8 cellular contexts compared by ENCODE assay signal in genomic region chr4:121697626-121698025, GRCh38. TPM values are rescaled to one million over a fixed set of nuclear protein-coding genes. Genes with fewer than 3 reads are reported as not detected.
DNase-seq lines count a peak whose midpoint lies in the region; ATAC-seq, FAIRE-seq and TF ChIP-seq lines count a peak whose summit lies in the region.

No MANE protein-coding gene starts in this region.

- peak overlapping the region; percentile 85 for H3K27ac ChIP-seq in astrocyte (ENCODE audit: low read depth, low read length)
- no peak overlapping the region for H3K27ac ChIP-seq in mesendoderm (ENCODE audit: low read depth, low read length)

- peaks cover 26% of the 10 kb centered on the region for H4K20me1 ChIP-seq in astrocyte (ENCODE audit: insufficient read depth, low read length)

- H3K27me3 Mint-ChIP-seq in activated CD8-positive, alpha-beta memory T cell treated with anti-CD3 and anti-CD28 coated beads, Interleukin-2, amount 10 ng/mL, durations not matched to agents 7 days and 5 days, result peaks cover 37% of the 10 kb centered on the region
- no peaks in the 10 kb centered on the region for H3K27me3 Mint-ChIP-seq in astrocyte (ENCODE audit: low read depth, unreplicated experiment)

- peak overlapping the region; percentile 96 for H3K4me3 Mint-ChIP-seq in activated CD8-positive, alpha-beta memory T cell treated with anti-CD3 and anti-CD28 coated beads, Interleukin-2, amount 10 ng/mL, durations not matched to agents 7 days and 5 days
- peak overlapping the region; percentile 87 for H3K4me3 Mint-ChIP-seq in astrocyte (ENCODE audit: unreplicated experiment)

- no peak overlapping the region for H4K8ac ChIP-seq in mesendoderm (ENCODE audit: low read depth, low read length)

- no peak overlapping the region for H2AK5ac ChIP-seq in mesendoderm (ENCODE audit: low read length)

- H4K5ac ChIP-seq in mesendoderm (ENCODE audit: low read length), result no peak overlapping the region

- H3K27me3 ChIP-seq in astrocyte (ENCODE audit: insufficient read depth, low read length), result no peaks in the 10 kb centered on the region
- no peaks in the 10 kb centered on the region for H3K27me3 ChIP-seq in mesendoderm (ENCODE audit: insufficient read depth, low read length, poor library complexity)

- H3K4me2 ChIP-seq in astrocyte (ENCODE audit: low read length) (peak overlapping the region; percentile 90), mesendoderm (ENCODE audit: low read length) (peak overlapping the region; percentile 72)

- H3K18ac ChIP-seq in mesendoderm (ENCODE audit: low read length), result no peak overlapping the region

- H3K23ac ChIP-seq in mesendoderm (ENCODE audit: low read length), result no peak overlapping the region

- ATAC-seq in activated CD8-positive, alpha-beta memory T cell treated with anti-CD3 and anti-CD28 coated beads, Interleukin-2, amount 10 ng/mL, durations not matched to agents 7 days and 5 days, result no peak
- ATAC-seq in HG03354 (IDR thresholded peaks at IDR 0.05; ENCODE audit: poor library complexity, severe bottlenecking, unreplicated experiment), result peak; percentile 28

- no peak overlapping the region for H2BK5ac ChIP-seq in mesendoderm (ENCODE audit: low read length)

- no peaks in the 10 kb centered on the region for H3K9me3 ChIP-seq in astrocyte (ENCODE audit: insufficient read depth, low read depth, low read length)

- H3K4me1 ChIP-seq in astrocyte (ENCODE audit: insufficient read depth, low read length) (peaks cover 15% of the 10 kb centered on the region), mesendoderm (ENCODE audit: control insufficient read depth, low read depth, low read length) (peaks cover 5% of the 10 kb centered on the region)

- peak overlapping the region; percentile 94 for H3K56ac ChIP-seq in mesendoderm (ENCODE audit: low read length)

- H3K79me1 ChIP-seq in mesendoderm (ENCODE audit: low read length), result peaks cover 3% of the 10 kb centered on the region

- DNase-seq in activated CD8-positive, alpha-beta memory T cell treated with anti-CD3 and anti-CD28 coated beads, Interleukin-2, amount 10 ng/mL, durations not matched to agents 7 days and 5 days, result peak; percentile 50
- DNase-seq in activated CD8-positive, alpha-beta memory T cell treated with anti-CD3 and anti-CD28 coated beads, Interleukin-2, amount 50 U/mL, for 48 hours, result no peak
- no peak for DNase-seq in astrocyte (ENCODE audit: low read depth)
- no peak for DNase-seq in mesendoderm
- DNase-seq in EL, result no peak
- DNase-seq in ureter (ENCODE audit: low spot score), result no peak
- DNase-seq in 8988T, result no peak

- CTCF ChIA-PET in activated CD8-positive, alpha-beta memory T cell treated with anti-CD3 and anti-CD28 coated beads, Interleukin-2, amount 10 ng/mL, durations not matched to agents 7 days and 5 days (lab: Charles Lee), result interaction anchor here (1.0 to 2.5 kb wide), 7 partner anchors 8 to 880 kb away, joined by 3 to 14 read pairs (median 5); no protein-coding TSS in a partner anchor

- no peak overlapping the region for H2BK15ac ChIP-seq in mesendoderm (replicated peaks; ENCODE audit: low read depth)

- peaks cover 33% of the 10 kb centered on the region for H3K4me1 Mint-ChIP-seq in activated CD8-positive, alpha-beta memory T cell treated with anti-CD3 and anti-CD28 coated beads, Interleukin-2, amount 10 ng/mL, durations not matched to agents 7 days and 5 days
- H3K4me1 Mint-ChIP-seq in astrocyte (ENCODE audit: low read depth, unreplicated experiment), result peaks cover 45% of the 10 kb centered on the region

- no peak overlapping the region for H2AFZ ChIP-seq in astrocyte (ENCODE audit: low read depth, low read length)

- H3K9me3 Mint-ChIP-seq in activated CD8-positive, alpha-beta memory T cell treated with anti-CD3 and anti-CD28 coated beads, Interleukin-2, amount 10 ng/mL, durations not matched to agents 7 days and 5 days (ENCODE audit: low read depth), result no peaks in the 10 kb centered on the region
- H3K9me3 Mint-ChIP-seq in astrocyte (ENCODE audit: unreplicated experiment), result no peaks in the 10 kb centered on the region

- H2BK120ac ChIP-seq in mesendoderm (ENCODE audit: low read depth, low read length), result no peak overlapping the region

- H3K9ac ChIP-seq in astrocyte (ENCODE audit: low read length) (peak overlapping the region; percentile 100), mesendoderm (ENCODE audit: low read length) (peak overlapping the region; percentile 83)

- no peak for FAIRE-seq in astrocyte (lab: Jason Lieb, UNC)

- peaks cover 19% of the 10 kb centered on the region for H3K36me3 Mint-ChIP-seq in activated CD8-positive, alpha-beta memory T cell treated with anti-CD3 and anti-CD28 coated beads, Interleukin-2, amount 10 ng/mL, durations not matched to agents 7 days and 5 days
- peaks cover 12% of the 10 kb centered on the region for H3K36me3 Mint-ChIP-seq in astrocyte (ENCODE audit: low read depth, unreplicated experiment)

- no peak for TF ChIP-seq CTCF in astrocyte (IDR thresholded peaks at IDR 0.05; ENCODE audit: insufficient read depth, low read depth, low read length)

- H3K4me3 ChIP-seq in astrocyte (ENCODE audit: insufficient read depth, low read depth, low read length), result peak overlapping the region; percentile 84
- no peak overlapping the region for H3K4me3 ChIP-seq in mesendoderm (ENCODE audit: low read length)

- peak overlapping the region; percentile 86 for H3K27ac Mint-ChIP-seq in activated CD8-positive, alpha-beta memory T cell treated with anti-CD3 and anti-CD28 coated beads, Interleukin-2, amount 10 ng/mL, durations not matched to agents 7 days and 5 days
- peak overlapping the region; percentile 94 for H3K27ac Mint-ChIP-seq in astrocyte (ENCODE audit: unreplicated experiment)

- peaks cover 4% of the 10 kb centered on the region for H3K36me3 ChIP-seq in astrocyte (ENCODE audit: insufficient read depth, low read length)
- H3K36me3 ChIP-seq in mesendoderm (ENCODE audit: control insufficient read depth, insufficient read depth, low read length), result no peaks in the 10 kb centered on the region

- no peak overlapping the region for H3K4ac ChIP-seq in mesendoderm (ENCODE audit: low read depth, low read length)

- H3K79me2 ChIP-seq in astrocyte (ENCODE audit: insufficient read depth, low read length) (peaks cover 42% of the 10 kb centered on the region), mesendoderm (ENCODE audit: control insufficient read depth, insufficient read depth, low read length) (peaks cover 15% of the 10 kb centered on the region)

- no CpG with 5 or more reads among the region's 9 CpGs for WGBS in mesendoderm (ENCODE audit: extremely low coverage, insufficient coverage, low lambda C conversion rate)

RNA-seq across cellular contexts. Expression of gene ANXA5, which starts 0.8 kb away (rescaled TPM):
- total RNA-seq in activated CD8-positive, alpha-beta memory T cell treated with anti-CD3 and anti-CD28 coated beads, Interleukin-2, amount 10 ng/mL, durations not matched to agents 7 days and 5 days, result 100 to 1,000 TPM; 142 to 152 TPM
- total RNA-seq in astrocyte, result 682 and 793 TPM in 2 replicates
- 218 TPM for polyA plus RNA-seq in mesendoderm (2013, experiment 1 of 2)
- polyA plus RNA-seq in mesendoderm (2013, experiment 2 of 2), result 225 TPM
- 141 TPM for total RNA-seq in ureter
